1 cellular context compared by ENCODE assay signal in genomic region chrX:2474963-2475726, GRCh38.
TF ChIP-seq lines count a peak whose summit lies in the region.

No MANE protein-coding gene starts in this region.

TF ChIP-seq in HCT116, 20 proteins besides CTCF, POLR2A, EP300 and RAD21 (continued from another document):
- TF ChIP-seq REST (IDR thresholded peaks at IDR 0.05; ENCODE audit: low read depth) (no peak), POLR2AphosphoS5 (IDR thresholded peaks at IDR 0.05; ENCODE audit: low read depth, low read length) (peak; percentile 29; the same call in 1 of the 2 replicates), JUND (IDR thresholded peaks at IDR 0.05) (no peak), MAX (IDR thresholded peaks at IDR 0.05) (no peak), TCF7L2 (IDR thresholded peaks at IDR 0.05; ENCODE audit: borderline replicate concordance, extremely low read depth, insufficient read depth, insufficient read length) (peak; percentile 78), EZH2 (IDR thresholded peaks at IDR 0.05) (no peak), SRF (IDR thresholded peaks at IDR 0.05; ENCODE audit: low read depth) (no peak), ZFX (IDR thresholded peaks at IDR 0.05) (no peak), EZH2phosphoT487 (IDR thresholded peaks at IDR 0.05; ENCODE audit: borderline replicate concordance) (no peak), EGR1 (IDR thresholded peaks at IDR 0.05; ENCODE audit: low read depth) (no peak), ZNF274 (IDR thresholded peaks at IDR 0.05; ENCODE audit: low read depth, low read length) (no peak), YY1 (IDR thresholded peaks at IDR 0.05; ENCODE audit: extremely low read depth, insufficient replicate concordance, low read depth, low read length) (peak; percentile 45)
- TF ChIP-seq, protein P1, sequence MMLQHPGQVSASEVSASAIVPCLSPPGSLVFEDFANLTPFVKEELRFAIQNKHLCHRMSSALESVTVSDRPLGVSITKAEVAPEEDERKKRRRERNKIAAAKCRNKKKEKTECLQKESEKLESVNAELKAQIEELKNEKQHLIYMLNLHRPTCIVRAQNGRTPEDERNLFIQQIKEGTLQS (IDR thresholded peaks at IDR 0.05): no peak
